1 cellular context compared by ENCODE assay signal in the genomic region with DNA sequence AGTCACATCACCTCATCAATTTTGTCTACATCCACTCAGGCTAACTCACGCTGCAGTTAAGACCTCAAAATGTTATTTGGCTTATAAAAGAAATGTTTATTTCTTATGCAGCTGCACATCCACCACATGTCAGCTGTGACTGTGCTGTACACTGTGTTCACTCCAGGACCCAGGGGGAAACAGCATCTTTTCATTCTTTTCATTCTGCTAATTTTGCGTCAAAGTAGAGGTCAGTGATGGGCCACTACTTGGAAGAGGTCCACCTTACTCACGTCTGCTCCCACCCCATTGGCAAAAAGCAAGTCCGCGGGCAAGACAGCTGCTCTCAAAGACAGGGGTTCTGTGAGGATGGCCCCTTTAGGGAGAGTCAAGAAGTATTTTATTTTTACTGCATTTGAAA.
TF ChIP-seq lines count a peak whose summit lies in the region.

No MANE protein-coding gene starts in this region.

TF ChIP-seq in IMR-90, 13 proteins besides CTCF, POLR2A, EP300 and RAD21 (continued from another document):
- TF ChIP-seq, protein P1, sequence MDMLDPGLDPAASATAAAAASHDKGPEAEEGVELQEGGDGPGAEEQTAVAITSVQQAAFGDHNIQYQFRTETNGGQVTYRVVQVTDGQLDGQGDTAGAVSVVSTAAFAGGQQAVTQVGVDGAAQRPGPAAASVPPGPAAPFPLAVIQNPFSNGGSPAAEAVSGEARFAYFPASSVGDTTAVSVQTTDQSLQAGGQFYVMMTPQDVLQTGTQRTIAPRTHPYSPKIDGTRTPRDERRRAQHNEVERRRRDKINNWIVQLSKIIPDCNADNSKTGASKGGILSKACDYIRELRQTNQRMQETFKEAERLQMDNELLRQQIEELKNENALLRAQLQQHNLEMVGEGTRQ (IDR thresholded peaks at IDR 0.05; ENCODE audit: low read depth, low read length): no peak
- TF ChIP-seq FOS (IDR thresholded peaks at IDR 0.05; ENCODE audit: low read depth, low read length) (no peak), MXI1 (IDR thresholded peaks at IDR 0.05; ENCODE audit: borderline replicate concordance, low read depth, low read length) (no peak), CHD1 (IDR thresholded peaks at IDR 0.05; ENCODE audit: low read depth, low read length) (no peak)
